In genomic region chr1:9557624-9558023, GRCh38 we compare ENCODE assay signal across 16 cellular contexts.
"Had no signal": no experiment of that assay in that cellular context is flagged by ENCODE, and none has a peak within 500 bp of the region (broad histone marks: within the 10 kb centered on the region; RNA-seq: fewer than 3 reads in every experiment).

No MANE protein-coding gene starts in this region.

- H3K9me3 ChIP-seq: left lung, spleen had no signal

- H3K27ac ChIP-seq: left lung, WERI-Rb-1 had no signal

- DNase-seq: activated CD4-positive, alpha-beta T cell treated with anti-CD3 and anti-CD28 coated beads, Interleukin-2, amount 10 ng/mL, durations not matched to agents 24 days and 14 days; activated naive CD4-positive, alpha-beta T cell treated with anti-CD3 and anti-CD28 coated beads for 36 hours; activated T-cell treated with anti-CD3 and anti-CD28 coated beads for 4 hours; dorsolateral prefrontal cortex; endodermal cell; hippocampal formation; kidney; left lung; naive B cell; posterior cingulate gyrus; spleen; T-helper 1 cell; T1000; WERI-Rb-1 had no signal

- H3K4me3 ChIP-seq: dorsolateral prefrontal cortex, left lung, spleen had no signal

- H3K27me3 ChIP-seq: dorsolateral prefrontal cortex, left lung, spleen had no signal

- ATAC-seq: left lung, sciatic nerve, SK-N-SH treated with all-trans-retinoic acid at 6 μM for 48 hours had no signal
